9 cellular contexts compared by ENCODE assay signal in genomic region chr19:57302020-57302465, GRCh38. TPM values are rescaled to one million over a fixed set of nuclear protein-coding genes. Genes with fewer than 3 reads are reported as not detected.
DNase-seq lines count a peak whose midpoint lies in the region; ATAC-seq and TF ChIP-seq lines count a peak whose summit lies in the region.
"Had no signal": no experiment of that assay in that cellular context is flagged by ENCODE, and none has a peak within 500 bp of the region (broad histone marks: within the 10 kb centered on the region; RNA-seq: fewer than 3 reads in every experiment).

No MANE protein-coding gene starts in this region.

- H3K4me3 ChIP-seq in cardiac muscle cell: no peak overlapping the region
- no peak overlapping the region for H3K4me3 ChIP-seq in thyroid gland (replicated peaks in 1 of 3)

- TF ChIP-seq CTCF in cardiac muscle cell (IDR thresholded peaks at IDR 0.05; ENCODE audit: low read depth, low read length): peak; percentile 14
- no peak for TF ChIP-seq CTCF in thyroid gland (IDR thresholded peaks at IDR 0.05)

- DNase-seq in DMS53 (lab: John Stamatoyannopoulos, UW) (peak; percentile 18), DMS53 treated with DMSO at 0.1 percent for 48 hours (lab: John Stamatoyannopoulos, UW; ENCODE audit: unreplicated experiment) (no peak), T1000 (lab: John Stamatoyannopoulos, UW) (peak; percentile 89), cardiac muscle cell (ENCODE audit: low read depth in 1 of 2, low spot score in 1 of 2) (peak in 1 of 2 donors; percentile 97), thyroid gland (peak; percentile 20 to 38), hippocampal formation (lab: John Stamatoyannopoulos, UW) (no peak), NCI-H187 (lab: John Stamatoyannopoulos, UW) (no peak)

- H3K27me3 ChIP-seq in cardiac muscle cell: no peaks in the 10 kb centered on the region
- no peaks in the 10 kb centered on the region for H3K27me3 ChIP-seq in thyroid gland

- no peak for ATAC-seq in HG03025 (IDR thresholded peaks at IDR 0.05; ENCODE audit: low FRiP score, unreplicated experiment)

- H3K36me3 ChIP-seq in cardiac muscle cell (peaks cover 3% of the 10 kb centered on the region), thyroid gland (peaks cover 0 to 13% of the 10 kb centered on the region in 2 donors)

- 100% methylated on average over 1 of the region's 1 CpG; no CpG with 5 or more reads in 1 of the 2 donors for WGBS in thyroid gland, 2 donors

- TF ChIP-seq POLR2A in thyroid gland (IDR thresholded peaks at IDR 0.05): no peak

- no peaks in the 10 kb centered on the region for H3K4me1 ChIP-seq in cardiac muscle cell (ENCODE audit: low read depth)
- peaks cover 0 to 8% of the 10 kb centered on the region in 2 donors for H3K4me1 ChIP-seq in thyroid gland

- no peaks in the 10 kb centered on the region for H3K9me3 ChIP-seq in cardiac muscle cell (ENCODE audit: low read depth)
- H3K9me3 ChIP-seq in thyroid gland: no peaks in the 10 kb centered on the region

- H3K27ac ChIP-seq in cardiac muscle cell: no peak overlapping the region
- no peak overlapping the region for H3K27ac ChIP-seq in thyroid gland
- H3K27ac ChIP-seq: 22Rv1 had no signal

- intact Hi-C loops in thyroid gland (cut with DNase I): no loop called here

RNA-seq across cellular contexts. Expression of gene ZNF543, which starts 18.2 kb away (rescaled TPM):
- total RNA-seq in cardiac muscle cell (9.9 and 12.3 TPM in 2 replicates), thyroid gland (10 to 100 TPM; 10.6 to 17.2 (median 14.7) TPM)
- 3.4 and 7.3 TPM in 2 replicates for polyA plus RNA-seq in cardiac muscle cell

RNA-seq across cellular contexts. Expression of gene ZNF460, which starts 21.8 kb away (rescaled TPM):
- 28.0 and 59.4 TPM in 2 replicates for total RNA-seq in cardiac muscle cell
- polyA plus RNA-seq in cardiac muscle cell: 1.8 and 5.9 TPM in 2 replicates
- 100 to 1,000 TPM in 1 of 4 donors, 10 to 100 TPM in 3; 88.0 to 139 (median 92.3) TPM for total RNA-seq in thyroid gland

RNA-seq across cellular contexts. Expression of gene ZNF304, which starts 49.0 kb away (rescaled TPM):
- total RNA-seq in cardiac muscle cell (8.0 and 9.0 TPM in 2 replicates), thyroid gland (10 to 100 TPM; 10.7 to 14.1 (median 13.9) TPM)
- polyA plus RNA-seq in cardiac muscle cell: 6.2 and 6.7 TPM in 2 replicates

Comparison
In these comparisons a context has a peak if more than half of its experiments do, and no peak if none do; other contexts are left out.
1. DNase-seq: peak in DMS53 (single experiment), T1000 (single experiment) and thyroid gland (2 of 2); none in DMS53 treated with DMSO at 0.1 percent for 48 hours (single experiment), hippocampal formation (0 of 2) and NCI-H187 (0 of 2).